ENCODE assay signal across 1 cellular context in genomic region chr14:66507722-66508546, GRCh38.
TF ChIP-seq lines count a peak whose summit lies in the region.

GPHN (plus strand) TSS chr14:66508147.

TF ChIP-seq in GM12878, 131 proteins besides CTCF, POLR2A, EP300 and RAD21 (continued from another document and continues in another):
- no peak for TF ChIP-seq E4F1 (IDR thresholded peaks at IDR 0.05; ENCODE audit: borderline replicate concordance, partially characterized antibody)
- TF ChIP-seq ZNF217 (IDR thresholded peaks at IDR 0.05) = no peak
- TF ChIP-seq MAX (IDR thresholded peaks at IDR 0.05; ENCODE audit: low read depth, low read length) = peak; percentile 75
- TF ChIP-seq IRF3 (IDR thresholded peaks at IDR 0.05) = no peak
- no peak; the same call in 1 of the 2 replicates for TF ChIP-seq BACH1 (IDR thresholded peaks at IDR 0.05; ENCODE audit: borderline replicate concordance)
- TF ChIP-seq MTA3 (IDR thresholded peaks at IDR 0.05; ENCODE audit: borderline replicate concordance, low read length) = no peak
- no peak for TF ChIP-seq BCL3 (IDR thresholded peaks at IDR 0.05; ENCODE audit: borderline replicate concordance, insufficient read depth, low read depth, low read length, poor library complexity, severe bottlenecking)
- no peak for TF ChIP-seq YBX1 (IDR thresholded peaks at IDR 0.05)
- TF ChIP-seq PAX8 (IDR thresholded peaks at IDR 0.05) = no peak
- peak; percentile 100 for TF ChIP-seq MLLT1 (IDR thresholded peaks at IDR 0.05)
- TF ChIP-seq REST (IDR thresholded peaks at IDR 0.05; ENCODE audit: low read depth, low read length) = peak; percentile 58; the same call in 1 of the 2 replicates
- TF ChIP-seq JUNB (IDR thresholded peaks at IDR 0.05) = no peak
- peak; percentile 59 for TF ChIP-seq KLF5 (IDR thresholded peaks at IDR 0.05; ENCODE audit: partially characterized antibody)
- no peak for TF ChIP-seq ZBTB33 (IDR thresholded peaks at IDR 0.05)
- TF ChIP-seq TCF12 (IDR thresholded peaks at IDR 0.05; ENCODE audit: low read depth, low read length) = 0 out of 2 replicates have a peak, but pooled peaks have one; percentile 32
- TF ChIP-seq CBFB (IDR thresholded peaks at IDR 0.05; ENCODE audit: low read depth) = peak; percentile 61; the same call in 1 of the 2 replicates
- TF ChIP-seq SMAD5 (IDR thresholded peaks at IDR 0.05; ENCODE audit: low read depth) = peak; percentile 47; the same call in 1 of the 2 replicates
- TF ChIP-seq SPI1 (IDR thresholded peaks at IDR 0.05; ENCODE audit: borderline replicate concordance, insufficient read depth, low read depth, low read length) = no peak
- TF ChIP-seq ZSCAN29 (IDR thresholded peaks at IDR 0.05) = no peak
- TF ChIP-seq RB1 (IDR thresholded peaks at IDR 0.05; ENCODE audit: borderline replicate concordance) = peak; percentile 69; the same call in 1 of the 2 replicates
- TF ChIP-seq IKZF2 (IDR thresholded peaks at IDR 0.05) = peak; percentile 11 to 60; a peak in 3 of 4 replicates
- TF ChIP-seq NR2C2 (IDR thresholded peaks at IDR 0.05; ENCODE audit: borderline replicate concordance, control insufficient read depth, insufficient read length, low read depth) = peak; percentile 79
- TF ChIP-seq EGR1 (IDR thresholded peaks at IDR 0.05; ENCODE audit: borderline replicate concordance in 1 of 2, low read depth in 2 of 2, low read length in 2 of 2) = peak; percentile 86 to 99
- no peak for TF ChIP-seq ZNF24 (IDR thresholded peaks at IDR 0.05)
- TF ChIP-seq DPF2 (IDR thresholded peaks at IDR 0.05) = no peak; the same call in 1 of the 2 replicates
- TF ChIP-seq SKIL (IDR thresholded peaks at IDR 0.05; ENCODE audit: low read depth, poor library complexity, severe bottlenecking) = no peak
- peak; percentile 81; the same call in 1 of the 2 replicates for TF ChIP-seq RBBP5 (conservative IDR thresholded peaks at IDR 0.05)
- no peak for TF ChIP-seq IRF5 (IDR thresholded peaks at IDR 0.05; ENCODE audit: borderline replicate concordance)
- no peak for TF ChIP-seq CHD1 (IDR thresholded peaks at IDR 0.05; ENCODE audit: low read depth, low read length)
- TF ChIP-seq SIN3A (IDR thresholded peaks at IDR 0.05; ENCODE audit: low read depth, low read length) = peak; percentile 92
- peak; percentile 4; the same call in 1 of the 2 replicates for TF ChIP-seq NKRF (conservative IDR thresholded peaks at IDR 0.05)
- TF ChIP-seq WRNIP1 (IDR thresholded peaks at IDR 0.05; ENCODE audit: borderline replicate concordance, low read depth, low read length) = no peak; the same call in 1 of the 2 replicates
- no peak for TF ChIP-seq ZBTB11 (CRISPR knock-in tag; IDR thresholded peaks at IDR 0.05)
- TF ChIP-seq KAT2A (conservative IDR thresholded peaks at IDR 0.05; ENCODE audit: control insufficient read depth, low read depth, low read length) = no peak
- peak; percentile 32; the same call in 1 of the 2 replicates for TF ChIP-seq PAX5 (IDR thresholded peaks at IDR 0.05; ENCODE audit: borderline replicate concordance, low read depth, low read length)
